17 cellular contexts compared by ENCODE assay signal in genomic region chr3:11757441-11757875, GRCh38.
DNase-seq lines count a peak whose midpoint lies in the region; ATAC-seq and TF ChIP-seq lines count a peak whose summit lies in the region.
"Had no signal": no experiment of that assay in that cellular context is flagged by ENCODE, and none has a peak within 500 bp of the region (broad histone marks: within the 10 kb centered on the region; RNA-seq: fewer than 3 reads in every experiment).

No MANE protein-coding gene starts in this region.

- H3K27me3 ChIP-seq in gastrocnemius medialis (no peaks in the 10 kb centered on the region), heart right ventricle (no peaks in the 10 kb centered on the region)
- H3K27me3 ChIP-seq: esophagus squamous epithelium, upper lobe of right lung had no signal

- in situ Hi-C loops in gastrocnemius medialis (cut with MboI; ENCODE audit: low sequenced_read_pairs in 4 of 4) = no loop called here

- ATAC-seq in gastrocnemius medialis = peak; percentile 26 to 75
- ATAC-seq in heart right ventricle = no peak
- ATAC-seq: upper lobe of right lung had no signal

- TF ChIP-seq POLR2A in gastrocnemius medialis (IDR thresholded peaks at IDR 0.05) = no peak

- intact Hi-C loops in gastrocnemius medialis (cut with DNase I; ENCODE audit: low total_unique reads) (no loop called here), heart right ventricle (cut with DNase I) (no loop called here)

- H3K4me1 ChIP-seq in gastrocnemius medialis (no peaks in the 10 kb centered on the region), heart right ventricle (no peaks in the 10 kb centered on the region)
- H3K4me1 ChIP-seq: upper lobe of right lung had no signal

- TF ChIP-seq CTCF in epithelial cell of esophagus (IDR thresholded peaks at IDR 0.05; ENCODE audit: insufficient read depth, low read depth, low read length, missing control alignments) (no peak), gastrocnemius medialis (IDR thresholded peaks at IDR 0.05 in 4 of 5, conservative IDR thresholded peaks at IDR 0.05 in 1 of 5) (no peak), heart right ventricle (IDR thresholded peaks at IDR 0.05) (no peak)

- H3K9me3 ChIP-seq in gastrocnemius medialis = no peaks in the 10 kb centered on the region
- no peaks in the 10 kb centered on the region for H3K9me3 ChIP-seq in heart right ventricle
- H3K9me3 ChIP-seq: esophagus squamous epithelium, upper lobe of right lung had no signal

- H3K4me3 ChIP-seq in epithelial cell of esophagus (ENCODE audit: low read length) = no peak overlapping the region
- no peak overlapping the region for H3K4me3 ChIP-seq in gastrocnemius medialis
- no peak overlapping the region for H3K4me3 ChIP-seq in heart right ventricle
- H3K4me3 ChIP-seq: esophagus squamous epithelium, upper lobe of right lung had no signal

- WGBS in heart right ventricle, 2 donors = 63 to 68% methylated on average over 9 of the region's 9 CpGs

- DNase-seq in SIG-M5 treated with dmso at 0.1 percent for 504 hours (lab: John Stamatoyannopoulos, UW; ENCODE audit: unreplicated experiment) (peak; percentile 13), SIG-M5 (lab: John Stamatoyannopoulos, UW) (no peak), NCI-H2107 treated with DMSO at 0.1 percent for 48 hours (lab: John Stamatoyannopoulos, UW; ENCODE audit: unreplicated experiment) (peak; percentile 33), epithelial cell of esophagus (ENCODE audit: low read depth) (peak; percentile 32), gastrocnemius medialis (peak in 1 of 2 donors; percentile 13), occipital lobe (lab: John Stamatoyannopoulos, UW) (no peak), heart right ventricle (no peak)
- no peak for DNase-seq in effector CD4-positive, alpha-beta T cell
- DNase-seq: activated CD4-positive, alpha-beta T cell treated with anti-CD3 and anti-CD28 coated beads, Interleukin-2, amount 50 U/mL, for 1 hour; activated gamma-delta T cell; central memory CD4-positive, alpha-beta T cell; EL; esophagus squamous epithelium; kidney; nephron progenitor cell; SW 1271; upper lobe of right lung had no signal

- H3K36me3 ChIP-seq in gastrocnemius medialis = no peaks in the 10 kb centered on the region
- no peaks in the 10 kb centered on the region for H3K36me3 ChIP-seq in heart right ventricle
- H3K36me3 ChIP-seq: esophagus squamous epithelium, upper lobe of right lung had no signal

- H3K27ac ChIP-seq in gastrocnemius medialis = no peak overlapping the region
- H3K27ac ChIP-seq in heart right ventricle = no peak overlapping the region
- H3K27ac ChIP-seq: esophagus squamous epithelium, upper lobe of right lung had no signal

Comparison
In these comparisons a context has a peak if more than half of its experiments do, and no peak if none do; other contexts are left out.
1. DNase-seq: peak in SIG-M5 treated with dmso at 0.1 percent for 504 hours (single experiment), NCI-H2107 treated with DMSO at 0.1 percent for 48 hours (single experiment) and epithelial cell of esophagus (single experiment); none in SIG-M5 (single experiment), occipital lobe (single experiment), heart right ventricle (0 of 2) and effector CD4-positive, alpha-beta T cell (single experiment).
2. ATAC-seq: peak in gastrocnemius medialis (2 of 2); none in heart right ventricle (0 of 8).